8 cellular contexts compared by ENCODE assay signal in the genomic region with DNA sequence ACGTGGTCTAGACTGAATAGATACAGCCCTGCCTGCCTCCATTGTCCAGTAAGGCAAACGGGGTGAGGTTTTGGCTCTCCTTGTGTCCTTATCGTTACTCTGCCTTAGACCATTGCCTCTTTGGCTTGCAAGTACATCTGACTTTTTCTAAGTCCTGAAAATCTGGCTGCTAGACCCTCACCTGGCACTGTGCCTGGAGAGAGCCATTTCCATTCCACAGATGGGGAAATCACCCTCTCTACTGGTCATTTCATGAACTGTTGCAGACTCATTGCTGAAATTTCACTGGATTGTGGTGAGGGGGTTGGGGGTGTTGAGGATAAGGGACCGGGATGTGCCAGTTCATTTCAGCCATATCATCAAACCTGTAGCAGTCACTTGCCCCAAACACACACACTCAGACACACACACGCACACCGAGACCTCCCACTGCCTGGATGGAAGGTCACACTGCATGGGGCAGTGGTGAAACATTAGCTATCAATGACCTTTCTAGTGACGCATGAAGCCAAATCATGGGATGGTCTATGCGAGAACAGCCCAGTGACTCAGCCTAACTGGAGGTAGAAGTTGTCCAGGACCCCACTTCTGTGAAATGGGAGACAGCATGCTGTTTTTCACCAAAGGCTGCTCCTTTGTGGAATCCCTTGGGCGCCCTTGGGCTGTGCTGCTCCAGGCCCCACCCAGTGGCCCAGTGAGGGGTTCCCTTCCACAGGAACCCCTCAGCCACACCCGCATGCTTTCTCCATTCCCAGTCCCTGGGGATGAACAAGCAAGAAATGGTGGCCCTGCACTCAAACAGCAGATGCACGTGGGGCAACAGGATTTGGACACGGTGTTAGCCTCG. TPM values are rescaled to one million over a fixed set of nuclear protein-coding genes. Genes with fewer than 3 reads are reported as not detected.
DNase-seq lines count a peak whose midpoint lies in the region; ATAC-seq and TF ChIP-seq lines count a peak whose summit lies in the region.

No MANE protein-coding gene starts in this region.

- TF ChIP-seq CTCF in endodermal cell (conservative IDR thresholded peaks at IDR 0.05) (peak; percentile 78), neural cell (IDR thresholded peaks at IDR 0.05; ENCODE audit: poor library complexity, severe bottlenecking) (peak; percentile 32)

- no peak for TF ChIP-seq RAD21 in neural cell (conservative IDR thresholded peaks at IDR 0.05)

- H3K27me3 Mint-ChIP-seq in endodermal cell (ENCODE audit: insufficient read depth) = no peaks in the 10 kb centered on the region
- peaks cover 0 to 7% of the 10 kb centered on the region in 2 donors for H3K27me3 Mint-ChIP-seq in CD4-positive, alpha-beta memory T cell

- DNase-seq in Daoy (ENCODE audit: low read depth) (peak; percentile 27), NAMALWA (ENCODE audit: low spot score) (peak; percentile 15), endodermal cell (peak; percentile 83)
- no peak for DNase-seq in CD4-positive, alpha-beta memory T cell
- no peak for DNase-seq in activated effector memory CD4-positive, alpha-beta T cell treated with Interleukin-2 at 50 U/mL for 16 hours

- H3K4me1 ChIP-seq in endodermal cell (ENCODE audit: control insufficient read depth, insufficient read depth, low read length) = peaks cover 8% of the 10 kb centered on the region
- H3K4me1 ChIP-seq in CD4-positive, alpha-beta memory T cell (ENCODE audit: insufficient read depth, low read length) = no peaks in the 10 kb centered on the region

- H3K9ac ChIP-seq in endodermal cell (ENCODE audit: extremely low read depth, low read length, poor library complexity, severe bottlenecking) (no peak overlapping the region), neural cell (ENCODE audit: low read length) (no peak overlapping the region)

- POLR2A ChIA-PET in CD4-positive, alpha-beta memory T cell (lab: Charles Lee; ENCODE audit: partially characterized antibody) = no interaction called here

- H3K4me3 Mint-ChIP-seq in endodermal cell = peak overlapping the region; percentile 73
- H3K4me3 Mint-ChIP-seq in CD4-positive, alpha-beta memory T cell = no peak overlapping the region

- H3K27ac ChIP-seq in endodermal cell (ENCODE audit: low read depth, low read length) = no peak overlapping the region
- no peak overlapping the region for H3K27ac ChIP-seq in neural cell (ENCODE audit: low read length)
- H3K27ac ChIP-seq in CD4-positive, alpha-beta memory T cell (ENCODE audit: low read depth, low read length) = no peak overlapping the region

- peaks cover 47% of the 10 kb centered on the region for H3K4me1 Mint-ChIP-seq in endodermal cell
- H3K4me1 Mint-ChIP-seq in CD4-positive, alpha-beta memory T cell = peaks cover 0 to 8% (median 2%) of the 10 kb centered on the region in 4 donors

- CTCF ChIA-PET in CD4-positive, alpha-beta memory T cell (lab: Charles Lee; ENCODE audit: partially characterized antibody) = no interaction called here

- H3K4me3 ChIP-seq in endodermal cell (ENCODE audit: low read length) = no peak overlapping the region
- H3K4me3 ChIP-seq in neural cell (ENCODE audit: low read length) = no peak overlapping the region
- no peak overlapping the region for H3K4me3 ChIP-seq in CD4-positive, alpha-beta memory T cell (ENCODE audit: low read length in 2 of 2)

- H3K36me3 ChIP-seq in endodermal cell (ENCODE audit: control insufficient read depth, insufficient read depth, low read length) = no peaks in the 10 kb centered on the region
- H3K36me3 ChIP-seq in neural cell (ENCODE audit: insufficient read depth, low read length) = no peaks in the 10 kb centered on the region
- no peaks in the 10 kb centered on the region for H3K36me3 ChIP-seq in CD4-positive, alpha-beta memory T cell (ENCODE audit: insufficient read depth, low read length)

- WGBS in endodermal cell (ENCODE audit: insufficient coverage in 1 of 2, insufficient read length in 1 of 2), 2 experiments = 61 to 65% methylated on average over 10 to 12 of the region's 13 CpGs

- H3K9me3 Mint-ChIP-seq in endodermal cell = no peaks in the 10 kb centered on the region
- H3K9me3 Mint-ChIP-seq in CD4-positive, alpha-beta memory T cell = no peaks in the 10 kb centered on the region

- no peak for TF ChIP-seq EP300 in neural cell (conservative IDR thresholded peaks at IDR 0.05; ENCODE audit: poor library complexity, severe bottlenecking)

- H3F3A ChIP-seq in neural cell (ENCODE audit: insufficient read depth, low read length, poor library complexity, severe bottlenecking) = no peaks in the 10 kb centered on the region

- H3K4me2 ChIP-seq in neural cell (ENCODE audit: low read length) = no peak overlapping the region

- H3K36me3 Mint-ChIP-seq in endodermal cell (ENCODE audit: low read depth) = peaks cover 4% of the 10 kb centered on the region
- H3K36me3 Mint-ChIP-seq in CD4-positive, alpha-beta memory T cell = no peaks in the 10 kb centered on the region

- H3K9me3 ChIP-seq in endodermal cell (ENCODE audit: control insufficient read depth, low read length) (no peaks in the 10 kb centered on the region), neural cell (ENCODE audit: low read length) (no peaks in the 10 kb centered on the region)
- H3K9me3 ChIP-seq in CD4-positive, alpha-beta memory T cell (ENCODE audit: control insufficient read depth in 1 of 2, low read length in 2 of 2) = no peaks in the 10 kb centered on the region

- H3K79me2 ChIP-seq in neural cell (replicated peaks; ENCODE audit: insufficient read depth, low read length) = no peaks in the 10 kb centered on the region

- H3K27me3 ChIP-seq in endodermal cell (ENCODE audit: control insufficient read depth, insufficient read depth, low read length, poor library complexity, severe bottlenecking) (no peaks in the 10 kb centered on the region), neural cell (ENCODE audit: insufficient read depth, low read depth, low read length) (no peaks in the 10 kb centered on the region)
- H3K27me3 ChIP-seq in CD4-positive, alpha-beta memory T cell (ENCODE audit: insufficient read depth, low read length) = no peaks in the 10 kb centered on the region

- intact Hi-C loops in CD4-positive, alpha-beta memory T cell (cut with micrococcal nuclease) = no loop called here

- H2AFZ ChIP-seq in neural cell (ENCODE audit: low read depth, low read length) = no peak overlapping the region

- peak overlapping the region; percentile 83 for H3K27ac Mint-ChIP-seq in endodermal cell
- no peak overlapping the region for H3K27ac Mint-ChIP-seq in CD4-positive, alpha-beta memory T cell

- H4K20me1 ChIP-seq in neural cell (ENCODE audit: insufficient read depth) = no peaks in the 10 kb centered on the region

- no peaks in the 10 kb centered on the region for H3K9me2 ChIP-seq in neural cell (ENCODE audit: insufficient read depth, low read length)

- ATAC-seq in GM21381 (IDR thresholded peaks at IDR 0.05; ENCODE audit: unreplicated experiment) (no peak), HG02642 (IDR thresholded peaks at IDR 0.05; ENCODE audit: poor library complexity, unreplicated experiment) (no peak)

TF ChIP-seq in neural cell, 6 proteins besides CTCF, POLR2A, EP300 and RAD21:
- TF ChIP-seq SMC3 (conservative IDR thresholded peaks at IDR 0.05; ENCODE audit: poor library complexity) = no peak
- no peak for TF ChIP-seq TAF1 (IDR thresholded peaks at IDR 0.05; ENCODE audit: low read depth)
- TF ChIP-seq, protein P1, sequence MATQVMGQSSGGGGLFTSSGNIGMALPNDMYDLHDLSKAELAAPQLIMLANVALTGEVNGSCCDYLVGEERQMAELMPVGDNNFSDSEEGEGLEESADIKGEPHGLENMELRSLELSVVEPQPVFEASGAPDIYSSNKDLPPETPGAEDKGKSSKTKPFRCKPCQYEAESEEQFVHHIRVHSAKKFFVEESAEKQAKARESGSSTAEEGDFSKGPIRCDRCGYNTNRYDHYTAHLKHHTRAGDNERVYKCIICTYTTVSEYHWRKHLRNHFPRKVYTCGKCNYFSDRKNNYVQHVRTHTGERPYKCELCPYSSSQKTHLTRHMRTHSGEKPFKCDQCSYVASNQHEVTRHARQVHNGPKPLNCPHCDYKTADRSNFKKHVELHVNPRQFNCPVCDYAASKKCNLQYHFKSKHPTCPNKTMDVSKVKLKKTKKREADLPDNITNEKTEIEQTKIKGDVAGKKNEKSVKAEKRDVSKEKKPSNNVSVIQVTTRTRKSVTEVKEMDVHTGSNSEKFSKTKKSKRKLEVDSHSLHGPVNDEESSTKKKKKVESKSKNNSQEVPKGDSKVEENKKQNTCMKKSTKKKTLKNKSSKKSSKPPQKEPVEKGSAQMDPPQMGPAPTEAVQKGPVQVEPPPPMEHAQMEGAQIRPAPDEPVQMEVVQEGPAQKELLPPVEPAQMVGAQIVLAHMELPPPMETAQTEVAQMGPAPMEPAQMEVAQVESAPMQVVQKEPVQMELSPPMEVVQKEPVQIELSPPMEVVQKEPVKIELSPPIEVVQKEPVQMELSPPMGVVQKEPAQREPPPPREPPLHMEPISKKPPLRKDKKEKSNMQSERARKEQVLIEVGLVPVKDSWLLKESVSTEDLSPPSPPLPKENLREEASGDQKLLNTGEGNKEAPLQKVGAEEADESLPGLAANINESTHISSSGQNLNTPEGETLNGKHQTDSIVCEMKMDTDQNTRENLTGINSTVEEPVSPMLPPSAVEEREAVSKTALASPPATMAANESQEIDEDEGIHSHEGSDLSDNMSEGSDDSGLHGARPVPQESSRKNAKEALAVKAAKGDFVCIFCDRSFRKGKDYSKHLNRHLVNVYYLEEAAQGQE (IDR thresholded peaks at IDR 0.05; ENCODE audit: borderline replicate concordance) = no peak
- no peak for TF ChIP-seq POLR2AphosphoS5 (IDR thresholded peaks at IDR 0.05)
- TF ChIP-seq EZH2 (IDR thresholded peaks at IDR 0.05; ENCODE audit: borderline replicate concordance, insufficient read depth, low read length, poor library complexity, severe bottlenecking) = no peak
- no peak for TF ChIP-seq MXI1 (conservative IDR thresholded peaks at IDR 0.05; ENCODE audit: poor library complexity, severe bottlenecking)

RNA-seq across cellular contexts. Expression of a gene that starts 34.9 kb away (rescaled TPM):
- 4.4 and 4.8 TPM in 2 replicates for total RNA-seq in Daoy (2014; rRNA removed; shearing (Covaris generic))
- 10 to 100 TPM; 13.7 to 30.2 TPM for total RNA-seq in endodermal cell
- polyA plus RNA-seq in endodermal cell (2013, experiment 1 of 2) = 22.4 TPM
- 18.2 TPM for polyA plus RNA-seq in endodermal cell (2013, experiment 2 of 2)
- polyA plus RNA-seq in neural cell = 65.2 and 69.5 TPM in 2 replicates
- 84.5 and 106 TPM in 2 replicates for polyA minus RNA-seq in neural cell
- not detected for total RNA-seq in CD4-positive, alpha-beta memory T cell
- under 1 TPM in 1 of 2 donors, not detected in 1; 0.11 TPM for polyA plus RNA-seq in CD4-positive, alpha-beta memory T cell

RNA-seq across cellular contexts. Expression of a gene that starts 57.4 kb away (rescaled TPM):
- 6.3 and 8.0 TPM in 2 replicates for total RNA-seq in Daoy (2014; rRNA removed; shearing (Covaris generic))
- 10 to 100 TPM; 47.3 to 49.2 TPM for total RNA-seq in endodermal cell
- 28.6 TPM for polyA plus RNA-seq in endodermal cell (2013, experiment 1 of 2)
- 27.8 TPM for polyA plus RNA-seq in endodermal cell (2013, experiment 2 of 2)
- 37.8 and 42.1 TPM in 2 replicates for polyA plus RNA-seq in neural cell
- 45.0 and 48.5 TPM in 2 replicates for polyA minus RNA-seq in neural cell
- total RNA-seq in CD4-positive, alpha-beta memory T cell = 10 to 100 TPM; 10.8 to 12.7 TPM
- polyA plus RNA-seq in CD4-positive, alpha-beta memory T cell = 1 to 10 TPM; 1.5 to 3.1 TPM

Comparison
In these comparisons a context has a peak if more than half of its experiments do, and no peak if none do; other contexts are left out.
1. DNase-seq: peak in Daoy (single experiment), NAMALWA (single experiment) and endodermal cell (single experiment); none in CD4-positive, alpha-beta memory T cell (0 of 5) and activated effector memory CD4-positive, alpha-beta T cell treated with Interleukin-2 at 50 U/mL for 16 hours (single experiment).